8 cellular contexts compared by ENCODE assay signal in genomic region chr18:23259701-23260661, GRCh38.
DNase-seq lines count a peak whose midpoint lies in the region; ATAC-seq and TF ChIP-seq lines count a peak whose summit lies in the region.

No MANE protein-coding gene starts in this region.

- no peak overlapping the region for H3K14ac ChIP-seq in neuronal stem cell (ENCODE audit: low read length)

- H3K23ac ChIP-seq in neuronal stem cell (ENCODE audit: low read depth, low read length, poor library complexity): no peak overlapping the region

- H3K27ac ChIP-seq in 22Rv1 (0 out of 2 replicates have a peak overlapping the region, but pooled peaks have one; percentile 15), foreskin keratinocyte (no peak overlapping the region), neuronal stem cell (replicated peaks; ENCODE audit: low read length) (peak overlapping the region; percentile 61)

- H3K79me1 ChIP-seq in neuronal stem cell (ENCODE audit: low read depth, low read length): no peaks in the 10 kb centered on the region

- H3K4me2 ChIP-seq in neuronal stem cell (ENCODE audit: insufficient read depth, low read length, poor library complexity, severe bottlenecking): no peak overlapping the region

- H4K8ac ChIP-seq in neuronal stem cell (ENCODE audit: low read depth, low read length): no peak overlapping the region

- H2BK12ac ChIP-seq in neuronal stem cell (ENCODE audit: low read length): no peak overlapping the region

- peak overlapping the region; percentile 90 for H3K18ac ChIP-seq in neuronal stem cell (ENCODE audit: low read length)

- ATAC-seq in HG02759 (IDR thresholded peaks at IDR 0.05; ENCODE audit: unreplicated experiment) (peak; percentile 71), foreskin keratinocyte (peak; percentile 61)
- peak; percentile 36 to 57 for ATAC-seq in activated T-cell treated with anti-CD3 and anti-CD28 coated beads, Interleukin-2, amount 50 U/mL, for 72 hours (replicated peaks in 1 of 2)

- no peak overlapping the region for H2AK5ac ChIP-seq in neuronal stem cell (ENCODE audit: low read depth, low read length)

- no peak overlapping the region for H2BK120ac ChIP-seq in neuronal stem cell (ENCODE audit: low read depth, low read length)

- no peak overlapping the region for H3K9ac ChIP-seq in neuronal stem cell (ENCODE audit: low read depth, low read length, poor library complexity)

- H3K4ac ChIP-seq in neuronal stem cell (ENCODE audit: low read length): no peak overlapping the region

- peak overlapping the region; percentile 29 to 62 for H3K4me3 Mint-ChIP-seq in activated T-cell treated with anti-CD3 and anti-CD28 coated beads, Interleukin-2, amount 50 U/mL, for 72 hours

- H2BK15ac ChIP-seq in neuronal stem cell (ENCODE audit: low read length): no peak overlapping the region

- DNase-seq in GM04503 (ENCODE audit: low read depth): peak; percentile 60
- peak; percentile 44 to 80 for DNase-seq in NCI-H2081 (lab: John Stamatoyannopoulos, UW)
- DNase-seq in activated T-cell treated with anti-CD3 and anti-CD28 coated beads, Interleukin-2, amount 50 U/mL, for 72 hours: peak; percentile 8 to 14
- peak in 1 of 2 donors; percentile 60 for DNase-seq in foreskin keratinocyte
- peak; percentile 73 for DNase-seq in neuronal stem cell (ENCODE audit: low spot score)
- no peak for DNase-seq in SW 1271 (lab: John Stamatoyannopoulos, UW)

- peak overlapping the region; percentile 38 for H3K27ac Mint-ChIP-seq in activated T-cell treated with anti-CD3 and anti-CD28 coated beads, Interleukin-2, amount 50 U/mL, for 72 hours

- H3K27me3 Mint-ChIP-seq in activated T-cell treated with anti-CD3 and anti-CD28 coated beads, Interleukin-2, amount 50 U/mL, for 72 hours (ENCODE audit: low read depth): no peaks in the 10 kb centered on the region

- H4K91ac ChIP-seq in neuronal stem cell (ENCODE audit: low read depth, low read length, poor library complexity): no peak overlapping the region

- H2BK5ac ChIP-seq in neuronal stem cell (ENCODE audit: low read length): no peak overlapping the region

- no CpG with 5 or more reads among the region's 21 CpGs for WGBS in neuronal stem cell (ENCODE audit: extremely low coverage in 2 of 2, insufficient read length in 2 of 2, insufficient replicate concordance in 1 of 2), 2 donors

- H3K4me1 ChIP-seq in foreskin keratinocyte (peaks cover 15% of the 10 kb centered on the region), neuronal stem cell (ENCODE audit: control insufficient read depth in 2 of 2, insufficient read depth in 1 of 2, low read depth in 1 of 2, low read length in 2 of 2) (peaks cover 20 to 27% of the 10 kb centered on the region in 2 donors)

- H3K4me1 Mint-ChIP-seq in activated T-cell treated with anti-CD3 and anti-CD28 coated beads, Interleukin-2, amount 50 U/mL, for 72 hours (ENCODE audit: low read depth): peaks cover 45% of the 10 kb centered on the region

- peak overlapping the region in 1 of 2 donors; percentile 19 for H3K4me3 ChIP-seq in neuronal stem cell (ENCODE audit: low read length in 2 of 2)

- peak overlapping the region; percentile 76 for H2AFZ ChIP-seq in neuronal stem cell (ENCODE audit: low read length)

- H3K36me3 ChIP-seq in neuronal stem cell (replicated peaks in 1 of 2; ENCODE audit: control insufficient read depth in 2 of 2, insufficient read depth in 2 of 2, low read length in 2 of 2): peaks cover 0 to 22% of the 10 kb centered on the region in 2 donors

- H3K9me3 ChIP-seq in neuronal stem cell (replicated peaks in 1 of 2; ENCODE audit: control insufficient read depth in 2 of 2, insufficient read depth in 1 of 2, low read depth in 1 of 2, low read length in 2 of 2): no peaks in the 10 kb centered on the region

- TF ChIP-seq CTCF in 22Rv1 (IDR thresholded peaks at IDR 0.05): no peak
- TF ChIP-seq CTCF in foreskin keratinocyte (conservative IDR thresholded peaks at IDR 0.05): no peak

- H3K36me3 Mint-ChIP-seq in activated T-cell treated with anti-CD3 and anti-CD28 coated beads, Interleukin-2, amount 50 U/mL, for 72 hours (ENCODE audit: insufficient read depth in 2 of 2): peaks cover 0 to 8% of the 10 kb centered on the region in 2 donors

- H3K27me3 ChIP-seq in foreskin keratinocyte (no peaks in the 10 kb centered on the region), neuronal stem cell (ENCODE audit: control insufficient read depth in 3 of 3, insufficient read depth in 3 of 3, low read depth in 1 of 3, low read length in 3 of 3) (no peaks in the 10 kb centered on the region)

- no peaks in the 10 kb centered on the region for H3K9me3 Mint-ChIP-seq in activated T-cell treated with anti-CD3 and anti-CD28 coated beads, Interleukin-2, amount 50 U/mL, for 72 hours

Comparison
In these comparisons a context has a peak if more than half of its experiments do, and no peak if none do; other contexts are left out.
1. DNase-seq: peak in GM04503 (single experiment), NCI-H2081 (2 of 2), activated T-cell treated with anti-CD3 and anti-CD28 coated beads, Interleukin-2, amount 50 U/mL, for 72 hours (2 of 2) and neuronal stem cell (single experiment); none in SW 1271 (0 of 2).
2. Peak in every context shown above with its lines, with median percentiles within 50 percentile points of each other: ATAC-seq.